ENCODE assay signal across 7 cellular contexts in the genomic region with DNA sequence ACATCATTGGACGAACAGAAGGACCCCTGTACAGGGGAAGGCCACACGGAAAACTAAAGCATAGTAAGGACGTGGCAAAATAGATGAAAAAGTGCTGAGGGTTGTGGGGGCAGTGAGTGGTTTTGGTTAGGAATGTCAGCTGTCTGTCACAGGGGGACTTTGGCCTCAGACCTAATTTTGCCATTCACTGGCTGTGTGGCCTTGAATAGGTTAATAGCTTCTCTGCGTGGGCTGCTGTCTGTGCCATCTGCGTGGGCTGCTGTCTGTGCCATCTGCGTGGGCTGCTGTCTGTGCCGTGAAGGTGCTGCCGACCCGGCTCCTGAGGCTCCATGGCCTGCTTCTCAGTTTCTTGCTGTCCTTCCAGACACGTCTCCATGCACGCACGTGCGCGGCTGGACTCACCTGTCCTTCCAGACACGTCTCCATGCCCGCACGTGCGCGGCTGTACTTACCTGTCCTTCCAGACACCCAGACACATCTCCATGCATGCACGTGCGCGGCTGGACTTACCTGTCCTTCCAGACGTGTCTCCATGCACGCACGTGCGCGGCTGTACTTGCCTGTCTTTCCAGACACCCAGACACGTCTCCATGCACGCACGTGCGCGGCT. TPM values are rescaled to one million over a fixed set of nuclear protein-coding genes. Genes with fewer than 3 reads are reported as not detected.
A peak's percentile ranks its signal among the peaks of the same experiment; 100 is the strongest.
DNase-seq lines count a peak whose midpoint lies in the region; ATAC-seq, FAIRE-seq and TF ChIP-seq lines count a peak whose summit lies in the region.
"Not testable (repeated sequence)": the region's sequence is repeated elsewhere in the genome, so short reads cannot be mapped to it uniquely, and the experiment has no call there.

No MANE protein-coding gene starts in this region.

- H3K9ac ChIP-seq in H9 (ENCODE audit: extremely low read depth, insufficient read length, low read length); astrocyte (ENCODE audit: low read length); neuronal stem cell (ENCODE audit: low read depth, low read length, poor library complexity): not testable (repeated sequence)

- not testable (repeated sequence) for H3K4me3 Mint-ChIP-seq in H9; activated T-cell treated with anti-CD3 and anti-CD28 coated beads, Interleukin-2, amount 50 U/mL, for 24 hours; memory B cell
- peak overlapping the region; percentile 15 for H3K4me3 Mint-ChIP-seq in astrocyte (ENCODE audit: unreplicated experiment)

- not testable (repeated sequence) for H3K18ac ChIP-seq in H9 (ENCODE audit: insufficient read length, low read depth, low read length); neuronal stem cell (ENCODE audit: low read length)

- not testable (repeated sequence) for H2BK5ac ChIP-seq in H9 (ENCODE audit: insufficient read length, low read length)
- H2BK5ac ChIP-seq in neuronal stem cell (ENCODE audit: low read length), result peak overlapping the region; percentile 53

- H4K20me1 ChIP-seq in H9 (ENCODE audit: control insufficient read depth, insufficient read depth, insufficient read length), result not testable (repeated sequence)
- H4K20me1 ChIP-seq in astrocyte (ENCODE audit: insufficient read depth, low read length), result peaks cover 35% of the 10 kb centered on the region

- not testable (repeated sequence) for H3K4me2 ChIP-seq in H9 (ENCODE audit: insufficient read depth, insufficient read length, low read length); astrocyte (ENCODE audit: low read length); neuronal stem cell (ENCODE audit: insufficient read depth, low read length, poor library complexity, severe bottlenecking)

- not testable (repeated sequence) for H2BK12ac ChIP-seq in H9 (ENCODE audit: insufficient read length, low read depth, low read length); neuronal stem cell (ENCODE audit: low read length)

- H3K23ac ChIP-seq in H9 (ENCODE audit: insufficient read length, low read depth, low read length); neuronal stem cell (ENCODE audit: low read depth, low read length, poor library complexity): not testable (repeated sequence)

- H3K36me3 Mint-ChIP-seq in H9 (ENCODE audit: insufficient read depth in 1 of 3, low read depth in 3 of 3), result peaks cover 12 to 23% (median 19%) of the 10 kb centered on the region in 3 experiments
- H3K36me3 Mint-ChIP-seq in activated T-cell treated with anti-CD3 and anti-CD28 coated beads, Interleukin-2, amount 50 U/mL, for 24 hours (ENCODE audit: low read depth), result peaks cover 41% of the 10 kb centered on the region
- H3K36me3 Mint-ChIP-seq in astrocyte (ENCODE audit: low read depth, unreplicated experiment), result not testable (repeated sequence)
- peaks cover 10% of the 10 kb centered on the region for H3K36me3 Mint-ChIP-seq in memory B cell

- not testable (repeated sequence) for H3K4me3 ChIP-seq in astrocyte (ENCODE audit: insufficient read depth, low read depth, low read length); neuronal stem cell (ENCODE audit: low read length in 2 of 2); stomach

- H4K91ac ChIP-seq in H9 (ENCODE audit: insufficient read length, low read depth, low read length); neuronal stem cell (ENCODE audit: low read depth, low read length, poor library complexity): not testable (repeated sequence)

- intact Hi-C loops in Right ventricle myocardium inferior (cut with DNase I); stomach (cut with DNase I; ENCODE audit: low total_unique reads): not testable (repeated sequence)

- not testable (repeated sequence) for H3K79me2 ChIP-seq in H9 (ENCODE audit: insufficient read depth, low read length); astrocyte (ENCODE audit: insufficient read depth, low read length)

- not testable (repeated sequence) for H3K27me3 ChIP-seq in H9 (ENCODE audit: insufficient read depth, low read length); astrocyte (ENCODE audit: insufficient read depth, low read length); neuronal stem cell (ENCODE audit: control insufficient read depth in 3 of 3, insufficient read depth in 3 of 3, low read depth in 1 of 3, low read length in 3 of 3); stomach

- not testable (repeated sequence) for DNase-seq in H9; astrocyte (ENCODE audit: low read depth); memory B cell (ENCODE audit: low spot score in 2 of 2); neuronal stem cell (ENCODE audit: low spot score)
- DNase-seq in activated T-cell treated with anti-CD3 and anti-CD28 coated beads, Interleukin-2, amount 50 U/mL, for 24 hours, result peak; percentile 14
- DNase-seq in Right ventricle myocardium inferior (ENCODE audit: missing footprints) (peak; percentile 30), stomach (peak; percentile 4)

- not testable (repeated sequence) for FAIRE-seq in astrocyte (lab: Jason Lieb, UNC)

- not testable (repeated sequence) for H3K23me2 ChIP-seq in H9 (ENCODE audit: insufficient read length, low read depth, low read length, poor library complexity, severe bottlenecking)

- H3K27me3 Mint-ChIP-seq in H9 (ENCODE audit: low read depth); activated T-cell treated with anti-CD3 and anti-CD28 coated beads, Interleukin-2, amount 50 U/mL, for 24 hours; astrocyte (ENCODE audit: low read depth, unreplicated experiment); memory B cell: not testable (repeated sequence)

- H2AFZ ChIP-seq in H9 (ENCODE audit: low read length); astrocyte (ENCODE audit: low read depth, low read length); neuronal stem cell (ENCODE audit: low read length): not testable (repeated sequence)

- H3K36me3 ChIP-seq in astrocyte (ENCODE audit: insufficient read depth, low read length); neuronal stem cell (replicated peaks in 1 of 2; ENCODE audit: control insufficient read depth in 2 of 2, insufficient read depth in 2 of 2, low read length in 2 of 2): not testable (repeated sequence)
- peaks cover 0 to 46% (median 28%) of the 10 kb centered on the region in 4 donors for H3K36me3 ChIP-seq in stomach

- not testable (repeated sequence) for H3T11ph ChIP-seq in H9 (ENCODE audit: low read length)

- TF ChIP-seq POLR2A in stomach (IDR thresholded peaks at IDR 0.05), result not testable (repeated sequence)

- H2AK5ac ChIP-seq in H9 (ENCODE audit: insufficient read length, low read length); neuronal stem cell (ENCODE audit: low read depth, low read length): not testable (repeated sequence)

- no CpG with 5 or more reads among the region's 32 CpGs for WGBS in H9 (ENCODE audit: extremely low coverage, insufficient read length, low lambda C conversion rate)
- no CpG with 5 or more reads among the region's 32 CpGs for WGBS in neuronal stem cell (ENCODE audit: extremely low coverage in 2 of 2, insufficient read length in 2 of 2, insufficient replicate concordance in 1 of 2), 2 donors
- 93 to 95% (median 94%) methylated on average over 19 to 32 of the region's 32 CpGs for WGBS in stomach, 5 donors

- H3K4me1 Mint-ChIP-seq in H9; activated T-cell treated with anti-CD3 and anti-CD28 coated beads, Interleukin-2, amount 50 U/mL, for 24 hours (ENCODE audit: low read depth); astrocyte (ENCODE audit: low read depth, unreplicated experiment); memory B cell: not testable (repeated sequence)

- not testable (repeated sequence) for H3K79me1 ChIP-seq in H9 (ENCODE audit: insufficient read depth, low read depth, low read length, poor library complexity, severe bottlenecking); neuronal stem cell (ENCODE audit: low read depth, low read length)

- not testable (repeated sequence) for H3K27ac ChIP-seq in H9 (ENCODE audit: insufficient read length, low read depth, low read length); astrocyte (ENCODE audit: low read depth, low read length); neuronal stem cell (replicated peaks; ENCODE audit: low read length); stomach

- H2BK20ac ChIP-seq in H9 (ENCODE audit: low read depth, low read length, poor library complexity, severe bottlenecking), result not testable (repeated sequence)

- not testable (repeated sequence) for H2BK15ac ChIP-seq in H9 (ENCODE audit: low read depth, low read length); neuronal stem cell (ENCODE audit: low read length)

- not testable (repeated sequence) for H3K4ac ChIP-seq in H9 (ENCODE audit: low read depth, low read length); neuronal stem cell (ENCODE audit: low read length)

- not testable (repeated sequence) for H2BK120ac ChIP-seq in H9 (ENCODE audit: low read depth, low read length, poor library complexity, severe bottlenecking); neuronal stem cell (ENCODE audit: low read depth, low read length)

- H3K9me3 ChIP-seq in H9 (ENCODE audit: control insufficient read depth, low read depth, low read length); astrocyte (ENCODE audit: insufficient read depth, low read depth, low read length); neuronal stem cell (replicated peaks in 1 of 2; ENCODE audit: control insufficient read depth in 2 of 2, insufficient read depth in 1 of 2, low read depth in 1 of 2, low read length in 2 of 2); stomach: not testable (repeated sequence)

- not testable (repeated sequence) for H3K14ac ChIP-seq in H9 (ENCODE audit: insufficient read depth, low read length); neuronal stem cell (ENCODE audit: low read length)

- not testable (repeated sequence) for ATAC-seq in Right ventricle myocardium inferior; memory B cell (ENCODE audit: low read depth)

- not testable (repeated sequence) for H3K56ac ChIP-seq in H9 (ENCODE audit: insufficient read length, low read depth, low read length)

- H3K9me3 Mint-ChIP-seq in H9; activated T-cell treated with anti-CD3 and anti-CD28 coated beads, Interleukin-2, amount 50 U/mL, for 24 hours; astrocyte (ENCODE audit: unreplicated experiment); memory B cell: not testable (repeated sequence)

- H3K27ac Mint-ChIP-seq in H9 (peak overlapping the region in 2 of 3 experiments; percentile 42 to 79; a peak in 3 of 7 replicates), memory B cell (peak overlapping the region; percentile 41)
- not testable (repeated sequence) for H3K27ac Mint-ChIP-seq in activated T-cell treated with anti-CD3 and anti-CD28 coated beads, Interleukin-2, amount 50 U/mL, for 24 hours; astrocyte (ENCODE audit: unreplicated experiment)

- H4K8ac ChIP-seq in H9 (replicated peaks; ENCODE audit: insufficient read length, low read depth, low read length); neuronal stem cell (ENCODE audit: low read depth, low read length): not testable (repeated sequence)

- H3K4me1 ChIP-seq in H9 (ENCODE audit: insufficient read depth, low read length); astrocyte (ENCODE audit: insufficient read depth, low read length); neuronal stem cell (ENCODE audit: control insufficient read depth in 2 of 2, insufficient read depth in 1 of 2, low read depth in 1 of 2, low read length in 2 of 2); stomach: not testable (repeated sequence)

- not testable (repeated sequence) for TF ChIP-seq EP300 in stomach (IDR thresholded peaks at IDR 0.05)

- not testable (repeated sequence) for TF ChIP-seq CTCF in H9 (conservative IDR thresholded peaks at IDR 0.05); astrocyte (IDR thresholded peaks at IDR 0.05; ENCODE audit: insufficient read depth, low read depth, low read length); stomach (IDR thresholded peaks at IDR 0.05)

- not testable (repeated sequence) for H4K5ac ChIP-seq in H9 (ENCODE audit: insufficient read length, low read depth, low read length)

RNA-seq across cellular contexts. Expression of gene BANP, which starts 47.1 kb away (rescaled TPM):
- total RNA-seq in H9 (2021), result 24.3 and 24.9 TPM in 2 replicates
- 26.0 and 28.9 TPM in 2 replicates for total RNA-seq in astrocyte
- total RNA-seq in Right ventricle myocardium inferior, result 12.8 TPM
- 22.7 TPM for polyA plus RNA-seq in neuronal stem cell (2013, experiment 1 of 2)
- 22.7 TPM for polyA plus RNA-seq in neuronal stem cell (2013, experiment 2 of 2)
- total RNA-seq in stomach, result 100 to 1,000 TPM in 1 of 5 donors, 10 to 100 TPM in 4; 17.4 to 144 (median 71.2) TPM
- polyA plus RNA-seq in stomach, result 10 to 100 TPM in 1 of 3 donors, 1 to 10 TPM in 2; 6.0 to 10.3 (median 7.5) TPM
